Comparison of ENCODE assay signal across 11 cellular contexts in genomic region chr1:58592521-58593134, GRCh38. TPM values are rescaled to one million over a fixed set of nuclear protein-coding genes. Genes with fewer than 3 reads are reported as not detected.
DNase-seq lines count a peak whose midpoint lies in the region; ATAC-seq and TF ChIP-seq lines count a peak whose summit lies in the region.
"Had no signal": no experiment of that assay in that cellular context is flagged by ENCODE, and none has a peak within 500 bp of the region (broad histone marks: within the 10 kb centered on the region; RNA-seq: fewer than 3 reads in every experiment).

No MANE protein-coding gene starts in this region.

- peaks cover 17% of the 10 kb centered on the region for H3K27me3 Mint-ChIP-seq in nephron progenitor cell (ENCODE audit: low read depth, poor library complexity)
- peaks cover 20 to 42% of the 10 kb centered on the region in 2 donors for H3K27me3 Mint-ChIP-seq in CD8-positive, alpha-beta memory T cell

- H3K4me1 Mint-ChIP-seq in nephron progenitor cell, result peaks cover 36% of the 10 kb centered on the region
- H3K4me1 Mint-ChIP-seq in CD8-positive, alpha-beta memory T cell, result no peaks in the 10 kb centered on the region

- CTCF ChIA-PET in CD8-positive, alpha-beta memory T cell (lab: Charles Lee), result no interaction called here

- no peaks in the 10 kb centered on the region for H3K36me3 ChIP-seq in CD8-positive, alpha-beta memory T cell (ENCODE audit: insufficient read depth, low read length)

- no peak overlapping the region for H3K27ac Mint-ChIP-seq in nephron progenitor cell
- no peak overlapping the region for H3K27ac Mint-ChIP-seq in CD8-positive, alpha-beta memory T cell

- peak; percentile 88 for ATAC-seq in esophagus mucosa
- no peak for ATAC-seq in HG02610 (IDR thresholded peaks at IDR 0.05; ENCODE audit: unreplicated experiment)

- H3K27me3 ChIP-seq in CD8-positive, alpha-beta memory T cell (ENCODE audit: insufficient read depth, low read length, poor library complexity, severe bottlenecking), result no peaks in the 10 kb centered on the region

- H3K4me3 ChIP-seq in CD8-positive, alpha-beta memory T cell (ENCODE audit: low read length), result no peak overlapping the region

- H3K4me1 ChIP-seq in CD8-positive, alpha-beta memory T cell (ENCODE audit: insufficient read depth, low read length), result no peaks in the 10 kb centered on the region

- no peaks in the 10 kb centered on the region for H3K9me3 Mint-ChIP-seq in nephron progenitor cell
- H3K9me3 Mint-ChIP-seq in CD8-positive, alpha-beta memory T cell, result no peaks in the 10 kb centered on the region

- no peaks in the 10 kb centered on the region for H3K36me3 Mint-ChIP-seq in nephron progenitor cell (ENCODE audit: low read depth)
- H3K36me3 Mint-ChIP-seq in CD8-positive, alpha-beta memory T cell, result no peaks in the 10 kb centered on the region
- H3K36me3 Mint-ChIP-seq: brain had no signal

- H3K9me3 ChIP-seq in CD8-positive, alpha-beta memory T cell (ENCODE audit: low read length), result no peaks in the 10 kb centered on the region

- H3K4me3 Mint-ChIP-seq in nephron progenitor cell, result no peak overlapping the region
- no peak overlapping the region for H3K4me3 Mint-ChIP-seq in CD8-positive, alpha-beta memory T cell
- H3K4me3 Mint-ChIP-seq: brain had no signal

- DNase-seq in Ammon's horn (ENCODE audit: low spot score) (peak; percentile 37), NCI-H2171 treated with DMSO at 0.1 percent for 48 hours (lab: John Stamatoyannopoulos, UW) (peak; percentile 69), nephron progenitor cell (peak; percentile 46), activated gamma-delta T cell (lab: John Stamatoyannopoulos, UW) (no peak)
- DNase-seq in activated CD4-positive, CD25-positive, alpha-beta regulatory T cell (lab: John Stamatoyannopoulos, UW), result no peak
- no peak for DNase-seq in CD8-positive, alpha-beta memory T cell
- DNase-seq: MM.1S had no signal

- POLR2A ChIA-PET in CD8-positive, alpha-beta memory T cell (lab: Charles Lee), result no interaction called here

- H3K27ac ChIP-seq in CD8-positive, alpha-beta memory T cell (ENCODE audit: low read depth, low read length), result no peak overlapping the region

- TF ChIP-seq CTCF in nephron progenitor cell (IDR thresholded peaks at IDR 0.05), result no peak

RNA-seq across cellular contexts. Expression of gene TACSTD2, which starts 15.6 kb away (rescaled TPM):
- total RNA-seq in esophagus mucosa, result 988 TPM
- not detected for total RNA-seq in CD8-positive, alpha-beta memory T cell
- not detected for polyA plus RNA-seq in CD8-positive, alpha-beta memory T cell
- total RNA-seq: G401 had no signal

RNA-seq across cellular contexts. Expression of gene OMA1, which starts 46.1 kb away (rescaled TPM):
- total RNA-seq in esophagus mucosa, result 22.2 TPM
- 10 to 100 TPM; 15.9 to 17.6 TPM for total RNA-seq in CD8-positive, alpha-beta memory T cell
- polyA plus RNA-seq in CD8-positive, alpha-beta memory T cell, result 40.5 TPM

Comparison
In these comparisons a context has a peak if more than half of its experiments do, and no peak if none do; other contexts are left out.
1. DNase-seq: peak in Ammon's horn (single experiment), NCI-H2171 treated with DMSO at 0.1 percent for 48 hours (single experiment) and nephron progenitor cell (single experiment); none in activated gamma-delta T cell (single experiment), activated CD4-positive, CD25-positive, alpha-beta regulatory T cell (0 of 4) and CD8-positive, alpha-beta memory T cell (0 of 5).
2. RNA of gene TACSTD2, which starts 15.6 kb away (total RNA-seq): 988 TPM in esophagus mucosa (single experiment); not detected in CD8-positive, alpha-beta memory T cell; every median in the first group is over 100 times any median in the second.